10 cellular contexts compared by ENCODE assay signal in genomic region chr17:30920683-30921543, GRCh38. TPM values are rescaled to one million over a fixed set of nuclear protein-coding genes. Genes with fewer than 3 reads are reported as not detected.
DNase-seq lines count a peak whose midpoint lies in the region; ATAC-seq and TF ChIP-seq lines count a peak whose summit lies in the region.
"Had no signal": no experiment of that assay in that cellular context is flagged by ENCODE, and none has a peak within 500 bp of the region (broad histone marks: within the 10 kb centered on the region; RNA-seq: fewer than 3 reads in every experiment).

No MANE protein-coding gene starts in this region.

- 85 to 87% (median 85%) methylated on average over 11 of the region's 11 CpGs for WGBS in spleen, 5 donors

- intact Hi-C loops in spleen (cut with DNase I; ENCODE audit: low total_unique reads), result no loop called here

- H3K9me3 ChIP-seq in WERI-Rb-1 (ENCODE audit: severe bottlenecking), result no peaks in the 10 kb centered on the region
- no peaks in the 10 kb centered on the region for H3K9me3 ChIP-seq in spleen

- H3K27ac Mint-ChIP-seq in T-helper 1 cell treated with Interleukin-12 subunit alpha and Interleukin-12 subunit beta and Interleukin-4 antibody, amounts not matched to agents 30 μg/mL and 1 μg/mL, for 36 hours, result no peak overlapping the region
- H3K27ac Mint-ChIP-seq in glutamatergic neuron (ENCODE audit: unreplicated experiment), result no peak overlapping the region

- H3K36me3 Mint-ChIP-seq in T-helper 1 cell treated with Interleukin-12 subunit alpha and Interleukin-12 subunit beta and Interleukin-4 antibody, amounts not matched to agents 30 μg/mL and 1 μg/mL, for 36 hours (ENCODE audit: low read depth), result peaks cover 2% of the 10 kb centered on the region
- H3K36me3 Mint-ChIP-seq in glutamatergic neuron (ENCODE audit: unreplicated experiment), result no peaks in the 10 kb centered on the region

- TF ChIP-seq CTCF in WERI-Rb-1 (IDR thresholded peaks at IDR 0.05; ENCODE audit: low read depth, low read length) (no peak), glutamatergic neuron (IDR thresholded peaks at IDR 0.05; ENCODE audit: partially characterized antibody, unreplicated experiment) (no peak), spleen (IDR thresholded peaks at IDR 0.05 in 8 of 11, conservative IDR thresholded peaks at IDR 0.05 in 3 of 11) (no peak)

- no peak for ATAC-seq in HG02759 (IDR thresholded peaks at IDR 0.05; ENCODE audit: unreplicated experiment)

- H3K4me1 ChIP-seq in spleen, result peaks cover 0 to 27% (median 23%) of the 10 kb centered on the region in 6 donors

- H3K4me1 Mint-ChIP-seq in T-helper 1 cell treated with Interleukin-12 subunit alpha and Interleukin-12 subunit beta and Interleukin-4 antibody, amounts not matched to agents 30 μg/mL and 1 μg/mL, for 36 hours (ENCODE audit: low read depth), result peaks cover 2% of the 10 kb centered on the region
- H3K4me1 Mint-ChIP-seq in glutamatergic neuron (ENCODE audit: low read depth, unreplicated experiment), result no peaks in the 10 kb centered on the region

- no peaks in the 10 kb centered on the region for H3K36me3 ChIP-seq in WERI-Rb-1
- peaks cover 0 to 3% (median 0%) of the 10 kb centered on the region in 6 donors for H3K36me3 ChIP-seq in spleen

- H3K4me3 Mint-ChIP-seq in T-helper 1 cell treated with Interleukin-12 subunit alpha and Interleukin-12 subunit beta and Interleukin-4 antibody, amounts not matched to agents 30 μg/mL and 1 μg/mL, for 36 hours, result peak overlapping the region; percentile 63
- H3K4me3 Mint-ChIP-seq in glutamatergic neuron (ENCODE audit: unreplicated experiment), result peak overlapping the region; percentile 79

- no peaks in the 10 kb centered on the region for H3K9me3 Mint-ChIP-seq in T-helper 1 cell treated with Interleukin-12 subunit alpha and Interleukin-12 subunit beta and Interleukin-4 antibody, amounts not matched to agents 30 μg/mL and 1 μg/mL, for 36 hours
- H3K9me3 Mint-ChIP-seq in glutamatergic neuron (ENCODE audit: unreplicated experiment), result peaks cover 2% of the 10 kb centered on the region

- DNase-seq in T-helper 1 cell, result no peak
- DNase-seq in WERI-Rb-1, result no peak
- no peak for DNase-seq in glutamatergic neuron
- DNase-seq in spleen, result no peak
- no peak for DNase-seq in NCI-H2107 treated with DMSO at 0.1 percent for 48 hours (lab: John Stamatoyannopoulos, UW; ENCODE audit: unreplicated experiment)
- no peak for DNase-seq in AG20443 (ENCODE audit: low spot score)
- DNase-seq: activated CD4-positive, alpha-beta T cell treated with anti-CD3 and anti-CD28 coated beads, Interleukin-2, amount 50 U/mL, for 1 hour; stimulated activated CD4-positive, alpha-beta T cell treated with anti-CD3 and anti-CD28 coated beads, Interleukin-1b, Interleukin-23, amount 100 ng/mL, for 48 hours had no signal

- no peak for TF ChIP-seq POLR2A in spleen (IDR thresholded peaks at IDR 0.05)

- peak overlapping the region; percentile 33; the same call in 1 of the 2 replicates for H3K4me3 ChIP-seq in WERI-Rb-1 (ENCODE audit: low read depth, low read length)
- peak overlapping the region; percentile 47 to 90 (median 62) for H3K4me3 ChIP-seq in spleen

- H3K27me3 ChIP-seq in WERI-Rb-1 (ENCODE audit: insufficient read depth, low read depth, severe bottlenecking) (peaks cover 12% of the 10 kb centered on the region), spleen (replicated peaks in 1 of 7) (peaks cover 0 to 41% (median 19%) of the 10 kb centered on the region in 7 donors)

- peaks cover 62% of the 10 kb centered on the region for H3K27me3 Mint-ChIP-seq in T-helper 1 cell treated with Interleukin-12 subunit alpha and Interleukin-12 subunit beta and Interleukin-4 antibody, amounts not matched to agents 30 μg/mL and 1 μg/mL, for 36 hours (ENCODE audit: low read depth)
- H3K27me3 Mint-ChIP-seq in glutamatergic neuron (ENCODE audit: unreplicated experiment), result peaks cover 10% of the 10 kb centered on the region

- H3K27ac ChIP-seq in WERI-Rb-1 (no peak overlapping the region), spleen (peak overlapping the region in 3 of 8 donors; percentile 73 to 82 (median 80))

RNA-seq across cellular contexts. Expression of gene ADAP2, which starts 0.8 kb away (rescaled TPM):
- total RNA-seq in glutamatergic neuron (ENCODE audit: unreplicated experiment), result 0.51 TPM
- total RNA-seq in spleen, result 10 to 100 TPM; 40.0 to 79.7 (median 67.1) TPM
- polyA plus RNA-seq in spleen, result 10 to 100 TPM; 10.3 to 17.7 (median 11.5) TPM

RNA-seq across cellular contexts. Expression of gene TEFM, which starts 14.9 kb away (rescaled TPM):
- total RNA-seq in glutamatergic neuron (ENCODE audit: unreplicated experiment) (12.8 TPM), spleen (10 to 100 TPM; 16.0 to 33.4 (median 18.0) TPM)
- 10 to 100 TPM in 2 of 3 donors, 1 to 10 TPM in 1; 8.4 to 14.6 (median 11.2) TPM for polyA plus RNA-seq in spleen

RNA-seq across cellular contexts. Expression of gene RNF135, which starts 49.9 kb away (rescaled TPM):
- total RNA-seq in glutamatergic neuron (ENCODE audit: unreplicated experiment), result 0.59 TPM
- 10 to 100 TPM; 26.3 to 43.6 (median 40.5) TPM for total RNA-seq in spleen
- 10 to 100 TPM; 20.1 to 27.4 (median 26.4) TPM for polyA plus RNA-seq in spleen

Comparison
In these comparisons a context has a peak if more than half of its experiments do, and no peak if none do; other contexts are left out.
1. RNA of gene ADAP2, which starts 0.8 kb away (total RNA-seq): 40.0 to 79.7 TPM in spleen; 0.51 TPM in glutamatergic neuron (single experiment); every median in the first group is over 10 times any median in the second.
2. RNA of gene RNF135, which starts 49.9 kb away (total RNA-seq): 26.3 to 43.6 TPM in spleen; 0.59 TPM in glutamatergic neuron (single experiment); every median in the first group is over 10 times any median in the second.